In the genomic region with DNA sequence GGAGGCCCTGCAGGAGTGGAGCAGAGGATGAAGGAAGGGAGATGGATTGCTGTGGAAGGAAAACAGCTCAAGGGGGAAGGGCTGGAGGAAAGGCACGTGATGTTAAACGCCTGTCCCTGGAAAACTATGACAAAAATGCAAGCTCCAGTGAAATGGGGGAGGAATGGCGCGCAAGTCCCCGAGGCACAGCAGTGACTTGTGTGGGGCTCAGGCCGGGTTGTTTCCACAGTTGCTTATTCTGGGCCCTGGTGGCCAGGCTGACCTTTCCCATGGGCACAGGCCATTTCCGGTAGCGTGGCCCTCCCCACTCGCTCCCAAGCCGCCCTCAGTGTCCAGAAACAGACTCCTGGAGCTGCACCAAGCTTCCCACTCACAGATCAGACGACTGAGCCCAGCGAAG, we compare ENCODE assay signal across 16 cellular contexts.
DNase-seq lines count a peak whose midpoint lies in the region; ATAC-seq and TF ChIP-seq lines count a peak whose summit lies in the region.
"Had no signal": no experiment of that assay in that cellular context is flagged by ENCODE, and none has a peak within 500 bp of the region (broad histone marks: within the 10 kb centered on the region; RNA-seq: fewer than 3 reads in every experiment).

No MANE protein-coding gene starts in this region.

- POLR2A ChIA-PET in naive thymus-derived CD4-positive, alpha-beta T cell (lab: Charles Lee), result no interaction called here

- peaks cover 0 to 11% (median 0%) of the 10 kb centered on the region in 3 experiments for H3K36me3 ChIP-seq in naive thymus-derived CD4-positive, alpha-beta T cell (ENCODE audit: control insufficient read depth in 2 of 3, insufficient read depth in 3 of 3, low read length in 3 of 3)

- H3K4me1 Mint-ChIP-seq in natural killer cell (peaks cover 1 to 35% of the 10 kb centered on the region in 2 donors), T-helper 17 cell (peaks cover 18% of the 10 kb centered on the region)
- peaks cover 27 to 39% of the 10 kb centered on the region in 2 donors for H3K4me1 Mint-ChIP-seq in natural killer cell treated with Interleukin-12 subunit alpha and Interleukin-12 subunit beta and Interleukin-15 and Interleukin-18, amount 100 ng/mL, for 72 hours (ENCODE audit: low read depth in 2 of 2)
- peaks cover 16 to 46% (median 35%) of the 10 kb centered on the region in 7 donors for H3K4me1 Mint-ChIP-seq in naive thymus-derived CD4-positive, alpha-beta T cell

- H3K27me3 ChIP-seq in naive thymus-derived CD4-positive, alpha-beta T cell (ENCODE audit: control insufficient read depth in 2 of 2, insufficient read depth in 2 of 2, low read length in 2 of 2), result no peaks in the 10 kb centered on the region
- H3K27me3 ChIP-seq: dorsolateral prefrontal cortex had no signal

- ATAC-seq in natural killer cell (no peak), HG03039 (IDR thresholded peaks at IDR 0.05; ENCODE audit: unreplicated experiment) (no peak), esophagus mucosa (no peak), T-helper 17 cell (no peak)
- no peak for ATAC-seq in natural killer cell treated with Interleukin-12 subunit alpha and Interleukin-12 subunit beta and Interleukin-15 and Interleukin-18, amount 100 ng/mL, for 72 hours
- no peak for ATAC-seq in naive thymus-derived CD4-positive, alpha-beta T cell

- no peak for TF ChIP-seq CTCF in natural killer cell (IDR thresholded peaks at IDR 0.05)
- TF ChIP-seq CTCF in fibroblast of pulmonary artery (IDR thresholded peaks at IDR 0.05; ENCODE audit: low read length, missing control alignments), result no peak

- H3K4me1 ChIP-seq in naive thymus-derived CD4-positive, alpha-beta T cell (ENCODE audit: control insufficient read depth in 2 of 2, insufficient read depth in 2 of 2, low read length in 2 of 2), result peaks cover 15 to 17% of the 10 kb centered on the region in 2 donors

- DNase-seq in natural killer cell (no peak), fibroblast of pulmonary artery (ENCODE audit: low read depth) (peak; percentile 42), UCSD-AML1 (lab: John Stamatoyannopoulos, UW; ENCODE audit: unreplicated experiment) (no peak), T-helper 17 cell (no peak)
- DNase-seq in natural killer cell treated with Interleukin-12 subunit alpha and Interleukin-12 subunit beta and Interleukin-15 and Interleukin-18, amount 100 ng/mL, for 72 hours (ENCODE audit: low spot score), result no peak
- DNase-seq in naive thymus-derived CD4-positive, alpha-beta T cell, result no peak
- DNase-seq: activated CD4-positive, CD25-positive, alpha-beta regulatory T cell treated with anti-CD3 and anti-CD28 coated beads, Interleukin-2, amount 50 U/mL, for 72 hours; DMS153; dorsolateral prefrontal cortex; foreskin melanocyte; NCI-H146; NCI-H524; retina; stimulated activated naive CD4-positive, alpha-beta T cell had no signal

- H3K27ac ChIP-seq in naive thymus-derived CD4-positive, alpha-beta T cell (ENCODE audit: low read depth, low read length), result no peak overlapping the region

- H3K27me3 Mint-ChIP-seq in natural killer cell (ENCODE audit: low read depth in 2 of 2) (peaks cover 2 to 8% of the 10 kb centered on the region in 2 donors), T-helper 17 cell (no peaks in the 10 kb centered on the region)
- peaks cover 0 to 5% of the 10 kb centered on the region in 2 donors for H3K27me3 Mint-ChIP-seq in natural killer cell treated with Interleukin-12 subunit alpha and Interleukin-12 subunit beta and Interleukin-15 and Interleukin-18, amount 100 ng/mL, for 72 hours
- no peaks in the 10 kb centered on the region for H3K27me3 Mint-ChIP-seq in naive thymus-derived CD4-positive, alpha-beta T cell

- intact Hi-C loops in natural killer cell (cut with micrococcal nuclease), result no loop called here
- intact Hi-C loops in naive thymus-derived CD4-positive, alpha-beta T cell (cut with micrococcal nuclease), result no loop called here

- H3K4me3 ChIP-seq in fibroblast of pulmonary artery (replicated peaks; ENCODE audit: low read depth, low read length), result no peak overlapping the region
- H3K4me3 ChIP-seq in naive thymus-derived CD4-positive, alpha-beta T cell (ENCODE audit: low read length), result no peak overlapping the region
- H3K4me3 ChIP-seq: dorsolateral prefrontal cortex had no signal

- peaks cover 7 to 8% of the 10 kb centered on the region in 2 donors for H3K9me3 Mint-ChIP-seq in natural killer cell
- H3K9me3 Mint-ChIP-seq in natural killer cell treated with Interleukin-12 subunit alpha and Interleukin-12 subunit beta and Interleukin-15 and Interleukin-18, amount 100 ng/mL, for 72 hours, result peaks cover 9% of the 10 kb centered on the region
- peaks cover 0 to 19% (median 5%) of the 10 kb centered on the region in 11 donors for H3K9me3 Mint-ChIP-seq in naive thymus-derived CD4-positive, alpha-beta T cell

- H3K36me3 Mint-ChIP-seq in natural killer cell, result no peaks in the 10 kb centered on the region
- peaks cover 12% of the 10 kb centered on the region for H3K36me3 Mint-ChIP-seq in natural killer cell treated with Interleukin-12 subunit alpha and Interleukin-12 subunit beta and Interleukin-15 and Interleukin-18, amount 100 ng/mL, for 72 hours
- peaks cover 15 to 51% (median 20%) of the 10 kb centered on the region in 5 donors for H3K36me3 Mint-ChIP-seq in naive thymus-derived CD4-positive, alpha-beta T cell
- peaks cover 10% of the 10 kb centered on the region for H3K36me3 Mint-ChIP-seq in T-helper 17 cell (ENCODE audit: low read depth)

- no peaks in the 10 kb centered on the region for H3K9me3 ChIP-seq in naive thymus-derived CD4-positive, alpha-beta T cell (ENCODE audit: control insufficient read depth in 2 of 3, low read length in 3 of 3)
- no peaks in the 10 kb centered on the region for H3K9me3 ChIP-seq in T-helper 17 cell (ENCODE audit: control insufficient read depth, low read length, poor library complexity, severe bottlenecking)

- H3K27ac Mint-ChIP-seq in natural killer cell (peak overlapping the region; percentile 73 to 83), T-helper 17 cell (no peak overlapping the region)
- H3K27ac Mint-ChIP-seq in natural killer cell treated with Interleukin-12 subunit alpha and Interleukin-12 subunit beta and Interleukin-15 and Interleukin-18, amount 100 ng/mL, for 72 hours, result peak overlapping the region in 1 of 2 donors; percentile 60
- H3K27ac Mint-ChIP-seq in naive thymus-derived CD4-positive, alpha-beta T cell, result peak overlapping the region in 5 of 9 donors; percentile 17 to 86 (median 54)

- CTCF ChIA-PET in naive thymus-derived CD4-positive, alpha-beta T cell (lab: Charles Lee), result no interaction called here

- no peak overlapping the region for H3K4me3 Mint-ChIP-seq in natural killer cell
- no peak overlapping the region for H3K4me3 Mint-ChIP-seq in natural killer cell treated with Interleukin-12 subunit alpha and Interleukin-12 subunit beta and Interleukin-15 and Interleukin-18, amount 100 ng/mL, for 72 hours
- peak overlapping the region in 1 of 10 donors; percentile 41 for H3K4me3 Mint-ChIP-seq in naive thymus-derived CD4-positive, alpha-beta T cell
- no peak overlapping the region for H3K4me3 Mint-ChIP-seq in T-helper 17 cell
